ENCODE assay signal across 2 cellular contexts in the genomic region with DNA sequence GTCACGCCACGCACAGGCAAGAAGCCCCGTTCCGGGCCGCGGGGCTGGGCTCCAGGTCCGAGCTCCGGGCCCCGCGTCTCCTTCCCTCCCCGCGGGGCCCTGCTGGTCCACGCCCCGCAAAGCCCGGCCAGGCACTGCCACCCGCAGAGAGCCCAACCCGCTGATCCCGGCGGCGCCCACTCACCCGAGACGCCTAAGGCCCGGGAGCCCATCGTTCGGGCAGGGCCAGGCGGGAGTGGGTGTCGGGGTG.
TF ChIP-seq lines count a peak whose summit lies in the region.

No MANE protein-coding gene starts in this region.

TF ChIP-seq in endothelial cell of umbilical vein, 7 proteins besides CTCF, POLR2A, EP300 and RAD21:
- no peak for TF ChIP-seq POLR2AphosphoS5 (IDR thresholded peaks at IDR 0.05; ENCODE audit: insufficient read depth, low read depth, low read length)
- TF ChIP-seq EZH2 (IDR thresholded peaks at IDR 0.05; ENCODE audit: borderline replicate concordance, low read depth, low read length, severe bottlenecking): peak; percentile 92

TF ChIP-seq in neural cell, 6 proteins besides CTCF, POLR2A, EP300 and RAD21:
- no peak for TF ChIP-seq POLR2AphosphoS5 (IDR thresholded peaks at IDR 0.05)
- TF ChIP-seq SMC3 (conservative IDR thresholded peaks at IDR 0.05; ENCODE audit: poor library complexity): no peak
- no peak for TF ChIP-seq EZH2 (IDR thresholded peaks at IDR 0.05; ENCODE audit: borderline replicate concordance, insufficient read depth, low read length, poor library complexity, severe bottlenecking)
- TF ChIP-seq REST (IDR thresholded peaks at IDR 0.05; ENCODE audit: borderline replicate concordance): no peak
- no peak for TF ChIP-seq MXI1 (conservative IDR thresholded peaks at IDR 0.05; ENCODE audit: poor library complexity, severe bottlenecking)
- TF ChIP-seq TAF1 (IDR thresholded peaks at IDR 0.05; ENCODE audit: low read depth): no peak
